Comparison of ENCODE assay signal across 14 cellular contexts in genomic region chr5:80213467-80213866, GRCh38. TPM values are rescaled to one million over a fixed set of nuclear protein-coding genes. Genes with fewer than 3 reads are reported as not detected.
A peak's percentile ranks its signal among the peaks of the same experiment; 100 is the strongest.
DNase-seq lines count a peak whose midpoint lies in the region; ATAC-seq and TF ChIP-seq lines count a peak whose summit lies in the region.
"Had no signal": no experiment of that assay in that cellular context is flagged by ENCODE, and none has a peak within 500 bp of the region (broad histone marks: within the 10 kb centered on the region; RNA-seq: fewer than 3 reads in every experiment).

No MANE protein-coding gene starts in this region.

- H3K27ac ChIP-seq in OCI-LY1 (ENCODE audit: low read depth, low read length, poor library complexity, severe bottlenecking) = peak overlapping the region; percentile 61
- H3K27ac ChIP-seq: tibial artery had no signal

- H3K4me1 ChIP-seq in OCI-LY1 (ENCODE audit: insufficient read depth, low read length, severe bottlenecking) = peaks cover 93% of the 10 kb centered on the region
- H3K4me1 ChIP-seq: prostate gland had no signal

- H3K36me3 Mint-ChIP-seq in activated naive CD4-positive, alpha-beta T cell treated with anti-CD3 and anti-CD28 coated beads, Interleukin-2, amount 50 U/mL, for 24 hours = peaks cover 4% of the 10 kb centered on the region
- H3K36me3 Mint-ChIP-seq in activated naive CD8-positive, alpha-beta T cell treated with anti-CD3 and anti-CD28 coated beads for 36 hours = peaks cover 21% of the 10 kb centered on the region
- H3K36me3 Mint-ChIP-seq in stimulated activated effector memory CD8-positive, alpha-beta T cell treated with anti-CD3 and anti-CD28 coated beads, Interleukin-12 subunit alpha, Interleukin-12 subunit beta, amount 100 ng/mL, for 72 hours = no peaks in the 10 kb centered on the region

- no peak overlapping the region for H2AFZ ChIP-seq in OCI-LY1 (ENCODE audit: low read length)

- no peak overlapping the region for H3K4me3 ChIP-seq in OCI-LY1 (ENCODE audit: low read depth, low read length, poor library complexity, severe bottlenecking)
- H3K4me3 ChIP-seq: GM12878, prostate gland, tibial artery had no signal

- H3K9ac ChIP-seq in OCI-LY1 (ENCODE audit: low read length) = no peak overlapping the region

- no peaks in the 10 kb centered on the region for H3F3A ChIP-seq in OCI-LY1 (ENCODE audit: insufficient read depth, low read length)

- H3K4me2 ChIP-seq in OCI-LY1 (ENCODE audit: low read length) = peak overlapping the region; percentile 41; the same call in 1 of the 2 replicates

- H3K79me2 ChIP-seq in OCI-LY1 (ENCODE audit: insufficient read depth, low read length) = peaks cover 94% of the 10 kb centered on the region

- H3K4me3 Mint-ChIP-seq in activated naive CD4-positive, alpha-beta T cell treated with anti-CD3 and anti-CD28 coated beads, Interleukin-2, amount 50 U/mL, for 24 hours = no peak overlapping the region
- no peak overlapping the region for H3K4me3 Mint-ChIP-seq in activated naive CD8-positive, alpha-beta T cell treated with anti-CD3 and anti-CD28 coated beads for 36 hours
- no peak overlapping the region for H3K4me3 Mint-ChIP-seq in stimulated activated effector memory CD8-positive, alpha-beta T cell treated with anti-CD3 and anti-CD28 coated beads, Interleukin-12 subunit alpha, Interleukin-12 subunit beta, amount 100 ng/mL, for 72 hours
- H3K4me3 Mint-ChIP-seq: activated CD4-positive, alpha-beta T cell treated with anti-CD3 and anti-CD28 coated beads, Interleukin-2, amount 10 ng/mL, durations not matched to agents 7 days and 5 days had no signal

- no peak for DNase-seq in activated naive CD4-positive, alpha-beta T cell (lab: John Stamatoyannopoulos, UW)
- DNase-seq in activated naive CD8-positive, alpha-beta T cell treated with anti-CD3 and anti-CD28 coated beads for 36 hours = no peak
- no peak for DNase-seq in stimulated activated effector memory CD8-positive, alpha-beta T cell treated with anti-CD3 and anti-CD28 coated beads, Interleukin-12 subunit alpha, Interleukin-12 subunit beta, amount 100 ng/mL, for 72 hours (ENCODE audit: low spot score in 2 of 2)
- no peak for DNase-seq in DMS79 (lab: John Stamatoyannopoulos, UW)
- DNase-seq: activated CD4-positive, alpha-beta T cell treated with anti-CD3 and anti-CD28 coated beads, Interleukin-2, amount 10 ng/mL, durations not matched to agents 7 days and 5 days; NCI-H226; stimulated activated CD4-positive, alpha-beta T cell treated with anti-CD3 and anti-CD28 coated beads, Interleukin-15, amount 100 ng/mL, for 24 hours; tibial artery had no signal

- peaks cover 94% of the 10 kb centered on the region for H3K4me1 Mint-ChIP-seq in activated naive CD4-positive, alpha-beta T cell treated with anti-CD3 and anti-CD28 coated beads, Interleukin-2, amount 50 U/mL, for 24 hours
- peaks cover 93% of the 10 kb centered on the region for H3K4me1 Mint-ChIP-seq in activated naive CD8-positive, alpha-beta T cell treated with anti-CD3 and anti-CD28 coated beads for 36 hours
- peaks cover 61% of the 10 kb centered on the region for H3K4me1 Mint-ChIP-seq in stimulated activated effector memory CD8-positive, alpha-beta T cell treated with anti-CD3 and anti-CD28 coated beads, Interleukin-12 subunit alpha, Interleukin-12 subunit beta, amount 100 ng/mL, for 72 hours

- H3K27ac Mint-ChIP-seq in activated naive CD4-positive, alpha-beta T cell treated with anti-CD3 and anti-CD28 coated beads, Interleukin-2, amount 50 U/mL, for 24 hours = peak overlapping the region; percentile 97
- H3K27ac Mint-ChIP-seq in activated naive CD8-positive, alpha-beta T cell treated with anti-CD3 and anti-CD28 coated beads for 36 hours = peak overlapping the region; percentile 92
- H3K27ac Mint-ChIP-seq in stimulated activated effector memory CD8-positive, alpha-beta T cell treated with anti-CD3 and anti-CD28 coated beads, Interleukin-12 subunit alpha, Interleukin-12 subunit beta, amount 100 ng/mL, for 72 hours = peak overlapping the region; percentile 13
- H3K27ac Mint-ChIP-seq: activated CD4-positive, alpha-beta T cell treated with anti-CD3 and anti-CD28 coated beads, Interleukin-2, amount 10 ng/mL, durations not matched to agents 7 days and 5 days had no signal

- no peaks in the 10 kb centered on the region for H3K9me3 Mint-ChIP-seq in activated naive CD4-positive, alpha-beta T cell treated with anti-CD3 and anti-CD28 coated beads, Interleukin-2, amount 50 U/mL, for 24 hours
- no peaks in the 10 kb centered on the region for H3K9me3 Mint-ChIP-seq in activated naive CD8-positive, alpha-beta T cell treated with anti-CD3 and anti-CD28 coated beads for 36 hours
- H3K9me3 Mint-ChIP-seq in stimulated activated effector memory CD8-positive, alpha-beta T cell treated with anti-CD3 and anti-CD28 coated beads, Interleukin-12 subunit alpha, Interleukin-12 subunit beta, amount 100 ng/mL, for 72 hours = no peaks in the 10 kb centered on the region

- no peaks in the 10 kb centered on the region for H3K27me3 ChIP-seq in OCI-LY1 (ENCODE audit: insufficient read depth, low read length)
- H3K27me3 ChIP-seq: tibial artery had no signal

- no peaks in the 10 kb centered on the region for H3K9me3 ChIP-seq in OCI-LY1 (ENCODE audit: low read length)
- H3K9me3 ChIP-seq: prostate gland, tibial artery had no signal

- H3K27me3 Mint-ChIP-seq in activated naive CD4-positive, alpha-beta T cell treated with anti-CD3 and anti-CD28 coated beads, Interleukin-2, amount 50 U/mL, for 24 hours = no peaks in the 10 kb centered on the region
- H3K27me3 Mint-ChIP-seq in activated naive CD8-positive, alpha-beta T cell treated with anti-CD3 and anti-CD28 coated beads for 36 hours = no peaks in the 10 kb centered on the region
- H3K27me3 Mint-ChIP-seq: activated CD4-positive, alpha-beta T cell treated with anti-CD3 and anti-CD28 coated beads, Interleukin-2, amount 10 ng/mL, durations not matched to agents 7 days and 5 days had no signal

- no peak for ATAC-seq in stimulated activated effector memory CD8-positive, alpha-beta T cell treated with anti-CD3 and anti-CD28 coated beads, Interleukin-12 subunit alpha, Interleukin-12 subunit beta, amount 100 ng/mL, for 72 hours
- ATAC-seq in GM18520 (IDR thresholded peaks at IDR 0.05; ENCODE audit: unreplicated experiment) (no peak), HG02840 (IDR thresholded peaks at IDR 0.05; ENCODE audit: low FRiP score, unreplicated experiment) (no peak)
- ATAC-seq: GM12878 had no signal

- no peak for TF ChIP-seq CTCF in OCI-LY1 (IDR thresholded peaks at IDR 0.05; ENCODE audit: low read length)

- H3K9me2 ChIP-seq in OCI-LY1 (ENCODE audit: low read depth, low read length) = no peaks in the 10 kb centered on the region

- H3K36me3 ChIP-seq in OCI-LY1 (ENCODE audit: insufficient read depth, low read length) = peaks cover 40% of the 10 kb centered on the region
- H3K36me3 ChIP-seq: prostate gland, tibial artery had no signal

- no peaks in the 10 kb centered on the region for H4K20me1 ChIP-seq in OCI-LY1 (ENCODE audit: insufficient read depth, low read length)

RNA-seq across cellular contexts. Expression of gene SERINC5, which starts 42.4 kb away (rescaled TPM):
- 10 to 100 TPM; 22.0 to 25.1 TPM for total RNA-seq in activated naive CD8-positive, alpha-beta T cell treated with anti-CD3 and anti-CD28 coated beads for 36 hours

Comparison
In these comparisons a context has a peak if more than half of its experiments do, and no peak if none do; other contexts are left out.
1. H3K27ac Mint-ChIP-seq: peak in every context shown above with its lines; median percentile 97 in activated naive CD4-positive, alpha-beta T cell treated with anti-CD3 and anti-CD28 coated beads, Interleukin-2, amount 50 U/mL, for 24 hours; 92 in activated naive CD8-positive, alpha-beta T cell treated with anti-CD3 and anti-CD28 coated beads for 36 hours; 13 in stimulated activated effector memory CD8-positive, alpha-beta T cell treated with anti-CD3 and anti-CD28 coated beads, Interleukin-12 subunit alpha, Interleukin-12 subunit beta, amount 100 ng/mL, for 72 hours.